1 cellular context compared by ENCODE assay signal in the genomic region with DNA sequence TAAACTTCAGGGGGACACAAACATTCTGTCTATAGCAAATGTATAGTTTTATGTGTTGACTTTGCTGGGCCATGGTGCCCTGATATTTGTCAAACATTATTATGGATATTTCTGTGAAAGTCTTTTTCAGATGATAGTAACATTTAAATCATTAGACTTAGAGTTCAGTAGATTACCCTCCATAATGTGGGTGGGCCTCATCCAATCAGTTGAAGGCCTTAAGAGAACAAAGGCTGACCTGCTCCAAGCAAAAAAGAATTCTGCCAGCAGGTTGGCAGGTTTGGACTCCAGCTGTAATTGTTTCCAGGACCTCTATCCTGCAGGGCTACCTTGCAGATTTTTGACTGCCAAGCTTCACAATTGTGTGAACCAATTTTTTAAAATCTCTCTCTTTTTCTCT.
TF ChIP-seq lines count a peak whose summit lies in the region.

No MANE protein-coding gene starts in this region.

TF ChIP-seq in HEK293, 187 proteins besides CTCF, POLR2A, EP300 and RAD21:
- TF ChIP-seq, protein P1, sequence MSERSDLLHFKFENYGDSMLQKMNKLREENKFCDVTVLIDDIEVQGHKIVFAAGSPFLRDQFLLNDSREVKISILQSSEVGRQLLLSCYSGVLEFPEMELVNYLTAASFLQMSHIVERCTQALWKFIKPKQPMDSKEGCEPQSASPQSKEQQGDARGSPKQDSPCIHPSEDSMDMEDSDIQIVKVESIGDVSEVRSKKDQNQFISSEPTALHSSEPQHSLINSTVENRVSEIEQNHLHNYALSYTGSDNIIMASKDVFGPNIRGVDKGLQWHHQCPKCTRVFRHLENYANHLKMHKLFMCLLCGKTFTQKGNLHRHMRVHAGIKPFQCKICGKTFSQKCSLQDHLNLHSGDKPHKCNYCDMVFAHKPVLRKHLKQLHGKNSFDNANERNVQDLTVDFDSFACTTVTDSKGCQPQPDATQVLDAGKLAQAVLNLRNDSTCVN (tag by site-specific recombination; optimal IDR thresholded peaks at IDR 0.05), result no peak
- TF ChIP-seq AEBP2 (tag by site-specific recombination; IDR thresholded peaks at IDR 0.05; ENCODE audit: borderline replicate concordance), result no peak
- peak; percentile 91 for TF ChIP-seq ZNF10 (tag by site-specific recombination; IDR thresholded peaks at IDR 0.05)
- TF ChIP-seq ZBTB48 (tag by site-specific recombination; IDR thresholded peaks at IDR 0.05), result no peak
- TF ChIP-seq, protein P2, sequence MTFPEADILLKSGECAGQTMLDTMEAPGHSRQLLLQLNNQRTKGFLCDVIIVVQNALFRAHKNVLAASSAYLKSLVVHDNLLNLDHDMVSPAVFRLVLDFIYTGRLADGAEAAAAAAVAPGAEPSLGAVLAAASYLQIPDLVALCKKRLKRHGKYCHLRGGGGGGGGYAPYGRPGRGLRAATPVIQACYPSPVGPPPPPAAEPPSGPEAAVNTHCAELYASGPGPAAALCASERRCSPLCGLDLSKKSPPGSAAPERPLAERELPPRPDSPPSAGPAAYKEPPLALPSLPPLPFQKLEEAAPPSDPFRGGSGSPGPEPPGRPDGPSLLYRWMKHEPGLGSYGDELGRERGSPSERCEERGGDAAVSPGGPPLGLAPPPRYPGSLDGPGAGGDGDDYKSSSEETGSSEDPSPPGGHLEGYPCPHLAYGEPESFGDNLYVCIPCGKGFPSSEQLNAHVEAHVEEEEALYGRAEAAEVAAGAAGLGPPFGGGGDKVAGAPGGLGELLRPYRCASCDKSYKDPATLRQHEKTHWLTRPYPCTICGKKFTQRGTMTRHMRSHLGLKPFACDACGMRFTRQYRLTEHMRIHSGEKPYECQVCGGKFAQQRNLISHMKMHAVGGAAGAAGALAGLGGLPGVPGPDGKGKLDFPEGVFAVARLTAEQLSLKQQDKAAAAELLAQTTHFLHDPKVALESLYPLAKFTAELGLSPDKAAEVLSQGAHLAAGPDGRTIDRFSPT (tag by site-specific recombination; IDR thresholded peaks at IDR 0.05), result no peak
- no peak for TF ChIP-seq ZFP41 (tag by site-specific recombination; IDR thresholded peaks at IDR 0.05; ENCODE audit: borderline replicate concordance)
